11 cellular contexts compared by ENCODE assay signal in the genomic region with DNA sequence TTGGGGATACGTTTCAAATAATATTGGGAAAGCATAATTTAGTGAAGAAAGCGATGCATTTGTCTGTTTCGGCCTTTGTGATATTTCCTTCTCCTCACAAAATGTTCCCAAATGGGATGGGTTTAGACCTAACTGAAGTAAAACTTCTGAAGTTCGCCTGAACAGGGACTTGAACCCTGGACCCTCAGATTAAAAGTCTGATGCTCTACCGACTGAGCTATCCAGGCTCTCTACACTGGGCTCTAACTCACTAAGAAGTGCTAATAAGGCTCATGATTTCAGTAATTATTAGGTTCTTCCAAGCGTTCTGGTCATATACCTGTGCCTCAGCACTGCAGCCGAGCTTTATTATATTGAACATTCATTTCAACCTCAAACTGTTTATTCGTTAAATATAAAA.
DNase-seq lines count a peak whose midpoint lies in the region; ATAC-seq, FAIRE-seq and TF ChIP-seq lines count a peak whose summit lies in the region.
"Had no signal": no experiment of that assay in that cellular context is flagged by ENCODE, and none has a peak within 500 bp of the region (broad histone marks: within the 10 kb centered on the region; RNA-seq: fewer than 3 reads in every experiment).

No MANE protein-coding gene starts in this region.

- DNase-seq in EL (peak; percentile 72), HTR-8/SVneo (ENCODE audit: insufficient read length, low spot score) (peak; percentile 14), SK-N-SH (no peak), islet precursor cell (peak; percentile 58), NCI-H1694 treated with DMSO at 0.1 percent for 48 hours (lab: John Stamatoyannopoulos, UW) (no peak), DMS79 treated with DMSO at 0.1 percent for 48 hours (lab: John Stamatoyannopoulos, UW) (no peak)
- no peak for DNase-seq in naive thymus-derived CD4-positive, alpha-beta T cell
- DNase-seq: activated CD4-positive, alpha-beta T cell treated with anti-CD3 and anti-CD28 coated beads for 4 hours; stimulated activated naive CD4-positive, alpha-beta T cell treated with Interleukin-2 at 50 U/mL for 16 hours had no signal

- CTCF ChIA-PET in SK-N-SH (lab: Yijun Ruan, JAX): no interaction called here
- CTCF ChIA-PET in naive thymus-derived CD4-positive, alpha-beta T cell (lab: Charles Lee): interaction anchor here (0.7 kb wide), 1 partner anchor 70 kb away, joined by 3 read pairs; no protein-coding TSS in a partner anchor

- H3K4me2 ChIP-seq in SK-N-SH: peak overlapping the region; percentile 69

- peaks cover 9% of the 10 kb centered on the region for H3F3A ChIP-seq in SK-N-SH (replicated peaks; ENCODE audit: insufficient read depth)

- no peak overlapping the region for H3K27ac Mint-ChIP-seq in naive thymus-derived CD4-positive, alpha-beta T cell

- FAIRE-seq in HTR-8/SVneo (lab: Jason Lieb, UNC): no peak
- FAIRE-seq: islet of Langerhans had no signal

- 0 out of 2 replicates have a peak overlapping the region, but pooled peaks have one; percentile 14 for H2AFZ ChIP-seq in SK-N-SH (ENCODE audit: low read depth)

- TF ChIP-seq EP300 in SK-N-SH (IDR thresholded peaks at IDR 0.05; ENCODE audit: borderline replicate concordance in 1 of 2, low read depth in 1 of 2, low read length in 1 of 2): no peak

- no peak for TF ChIP-seq CTCF in SK-N-SH (IDR thresholded peaks at IDR 0.05)

- WGBS in SK-N-SH (ENCODE audit: low lambda C conversion rate): 14% methylated on average over 8 of the region's 8 CpGs

- TF ChIP-seq RAD21 in SK-N-SH (IDR thresholded peaks at IDR 0.05; ENCODE audit: low read length): no peak

- no peaks in the 10 kb centered on the region for H3K9me2 ChIP-seq in SK-N-SH

- no peak overlapping the region for H3K4me3 Mint-ChIP-seq in naive thymus-derived CD4-positive, alpha-beta T cell

- no peaks in the 10 kb centered on the region; a peak in 1 of 4 replicates for H3K4me1 ChIP-seq in SK-N-SH (ENCODE audit: control insufficient read depth in 1 of 2, insufficient read depth in 2 of 2, low read depth in 1 of 2, low read length in 1 of 2)
- peaks cover 0 to 11% of the 10 kb centered on the region in 2 donors for H3K4me1 ChIP-seq in naive thymus-derived CD4-positive, alpha-beta T cell (ENCODE audit: control insufficient read depth in 2 of 2, insufficient read depth in 2 of 2, low read length in 2 of 2)

- POLR2A ChIA-PET in SK-N-SH (lab: Yijun Ruan, JAX): no interaction called here
- POLR2A ChIA-PET in naive thymus-derived CD4-positive, alpha-beta T cell (lab: Charles Lee): no interaction called here

- no peaks in the 10 kb centered on the region for H4K20me1 ChIP-seq in SK-N-SH (ENCODE audit: insufficient read depth)

- H3K4me1 Mint-ChIP-seq in naive thymus-derived CD4-positive, alpha-beta T cell: peaks cover 0 to 4% (median 0%) of the 10 kb centered on the region in 7 donors

- no peaks in the 10 kb centered on the region for H3K9me3 ChIP-seq in SK-N-SH
- no peaks in the 10 kb centered on the region for H3K9me3 ChIP-seq in naive thymus-derived CD4-positive, alpha-beta T cell (ENCODE audit: control insufficient read depth in 2 of 3, low read length in 3 of 3)

- peaks cover 37% of the 10 kb centered on the region for H3K27me3 ChIP-seq in SK-N-SH (ENCODE audit: insufficient read depth)
- H3K27me3 ChIP-seq in naive thymus-derived CD4-positive, alpha-beta T cell (ENCODE audit: control insufficient read depth in 2 of 2, insufficient read depth in 2 of 2, low read length in 2 of 2): peaks cover 25 to 29% of the 10 kb centered on the region in 2 donors

- intact Hi-C loops in naive thymus-derived CD4-positive, alpha-beta T cell (cut with micrococcal nuclease): loop anchor here in 1 of 2 donors (2.0 to 5.0 kb wide), 3 partner anchors 35 to 161 kb away; no protein-coding TSS in a partner anchor

- no peak for ATAC-seq in naive thymus-derived CD4-positive, alpha-beta T cell
- ATAC-seq in GM21723 (IDR thresholded peaks at IDR 0.05; ENCODE audit: unreplicated experiment): no peak

- H3K9ac ChIP-seq in SK-N-SH: no peak overlapping the region

- H3K4me3 ChIP-seq in SK-N-SH (ENCODE audit: low read depth in 2 of 2, low read length in 1 of 2): peak overlapping the region; percentile 39 to 40; a peak in 2 of 4 replicates
- H3K4me3 ChIP-seq in naive thymus-derived CD4-positive, alpha-beta T cell (ENCODE audit: low read length): no peak overlapping the region

- peaks cover 0 to 13% (median 3%) of the 10 kb centered on the region in 11 donors for H3K9me3 Mint-ChIP-seq in naive thymus-derived CD4-positive, alpha-beta T cell

- no peak overlapping the region for H3K27ac ChIP-seq in SK-N-SH (ENCODE audit: low read depth in 2 of 2, low read length in 1 of 2)
- H3K27ac ChIP-seq in naive thymus-derived CD4-positive, alpha-beta T cell (ENCODE audit: low read depth, low read length): no peak overlapping the region

- H3K36me3 Mint-ChIP-seq in naive thymus-derived CD4-positive, alpha-beta T cell: peaks cover 0 to 4% (median 0%) of the 10 kb centered on the region in 5 donors

- H3K79me2 ChIP-seq in SK-N-SH (ENCODE audit: insufficient read depth): no peaks in the 10 kb centered on the region

- H3K36me3 ChIP-seq in SK-N-SH (replicated peaks in 1 of 2; ENCODE audit: control insufficient read depth in 1 of 2, insufficient read depth in 2 of 2, low read length in 1 of 2): no peaks in the 10 kb centered on the region
- H3K36me3 ChIP-seq in naive thymus-derived CD4-positive, alpha-beta T cell (ENCODE audit: control insufficient read depth in 2 of 3, insufficient read depth in 3 of 3, low read length in 3 of 3): no peaks in the 10 kb centered on the region

- peaks cover 17 to 45% (median 41%) of the 10 kb centered on the region in 5 donors for H3K27me3 Mint-ChIP-seq in naive thymus-derived CD4-positive, alpha-beta T cell

TF ChIP-seq in SK-N-SH, 30 proteins besides CTCF, POLR2A, EP300 and RAD21:
- TF ChIP-seq TEAD4 (IDR thresholded peaks at IDR 0.05; ENCODE audit: borderline replicate concordance, insufficient read depth): peak; percentile 54; the same call in 1 of the 2 replicates
- TF ChIP-seq FOXJ3 (CRISPR knock-in tag; IDR thresholded peaks at IDR 0.05): no peak
- no peak for TF ChIP-seq SMC3 (IDR thresholded peaks at IDR 0.05; ENCODE audit: low read depth, low read length)
- TF ChIP-seq, protein P1, sequence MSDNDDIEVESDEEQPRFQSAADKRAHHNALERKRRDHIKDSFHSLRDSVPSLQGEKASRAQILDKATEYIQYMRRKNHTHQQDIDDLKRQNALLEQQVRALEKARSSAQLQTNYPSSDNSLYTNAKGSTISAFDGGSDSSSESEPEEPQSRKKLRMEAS (IDR thresholded peaks at IDR 0.05; ENCODE audit: low read depth): no peak

Comparison
In these comparisons a context has a peak if more than half of its experiments do, and no peak if none do; other contexts are left out.
1. DNase-seq: peak in EL (single experiment), HTR-8/SVneo (single experiment) and islet precursor cell (single experiment); none in SK-N-SH (single experiment), naive thymus-derived CD4-positive, alpha-beta T cell (0 of 9), NCI-H1694 treated with DMSO at 0.1 percent for 48 hours (single experiment) and DMS79 treated with DMSO at 0.1 percent for 48 hours (single experiment).